In genomic region chr13:50459658-50460057, GRCh38 we compare ENCODE assay signal across 26 cellular contexts.
A peak's percentile ranks its signal among the peaks of the same experiment; 100 is the strongest.
DNase-seq lines count a peak whose midpoint lies in the region; ATAC-seq, FAIRE-seq and TF ChIP-seq lines count a peak whose summit lies in the region.
"Had no signal": no experiment of that assay in that cellular context is flagged by ENCODE, and none has a peak within 500 bp of the region (broad histone marks: within the 10 kb centered on the region; RNA-seq: fewer than 3 reads in every experiment).

No MANE protein-coding gene starts in this region.

- intact Hi-C loops in MCF 10A (cut with micrococcal nuclease) (no loop called here), breast epithelium (cut with DNase I; ENCODE audit: low total_unique reads) (no loop called here), K562 (cut with micrococcal nuclease) (no loop called here)

- H3K9me1 ChIP-seq in K562 (ENCODE audit: control insufficient read depth, insufficient read depth, low read length): no peaks in the 10 kb centered on the region

- ATAC-seq in K562 (no peak; the same call in 2 of the 3 replicates), HG03442 (IDR thresholded peaks at IDR 0.05; ENCODE audit: unreplicated experiment) (no peak), GM19035 (IDR thresholded peaks at IDR 0.05; ENCODE audit: unreplicated experiment) (no peak)
- ATAC-seq: A549, GM12878 had no signal

- H2AFZ ChIP-seq in Karpas-422 (ENCODE audit: low read length): no peak overlapping the region
- H2AFZ ChIP-seq in K562 (ENCODE audit: low read depth, low read length): no peak overlapping the region

- no peak overlapping the region for H3K4me3 Mint-ChIP-seq in MCF 10A (ENCODE audit: unreplicated experiment)
- H3K4me3 Mint-ChIP-seq in progenitor cell of endocrine pancreas (ENCODE audit: low read depth): no peak overlapping the region
- H3K4me3 Mint-ChIP-seq: B cell; CD14-positive monocyte; CD4-positive, alpha-beta memory T cell; CD4-positive, CD25-positive, alpha-beta regulatory T cell had no signal

- BruUV-seq in MCF 10A (replicated peaks; lab: Mats Ljungman, UMichigan): no TSS peak
- BruUV-seq in K562 (replicated peaks; lab: Mats Ljungman, UMichigan): no TSS peak

- H3K9ac ChIP-seq in Karpas-422 (ENCODE audit: low read length): no peak overlapping the region
- no peak overlapping the region; a peak in 1 of 4 replicates for H3K9ac ChIP-seq in K562 (ENCODE audit: insufficient read depth in 1 of 2, low read depth in 2 of 2, low read length in 2 of 2)
- H3K9ac ChIP-seq: BLaER1 treated with 17β-estradiol and CSF1 and Interleukin-3, amounts not matched to agents 10 nM and 100 nM had no signal

- H3K36me3 ChIP-seq in breast epithelium: no peaks in the 10 kb centered on the region
- no peaks in the 10 kb centered on the region for H3K36me3 ChIP-seq in Karpas-422 (ENCODE audit: insufficient read depth, low read length)
- no peaks in the 10 kb centered on the region; the same call in 2 of the 3 replicates for H3K36me3 ChIP-seq in K562 (ENCODE audit: control insufficient read depth, insufficient read depth, low read length)
- H3K36me3 ChIP-seq: BLaER1 treated with 17β-estradiol and CSF1 and Interleukin-3, amounts not matched to agents 10 nM and 100 nM had no signal

- POLR2A ChIA-PET in MCF 10A (lab: Yijun Ruan, JAX): no interaction called here
- POLR2A ChIA-PET in K562 (lab: Yijun Ruan, JAX): no interaction called here

- in situ Hi-C loops in K562 (cut with MboI): no loop called here

- CTCF ChIA-PET in MCF 10A (lab: Yijun Ruan, JAX) (interaction anchor here (0.6 kb wide), 1 partner anchor 1279 kb away, joined by 4 read pairs; no protein-coding TSS in a partner anchor), K562 (lab: Yijun Ruan, JAX; ENCODE audit: low intra/inter-chr PET ratio) (no interaction called here)

- H3K36me3 Mint-ChIP-seq in MCF 10A (ENCODE audit: insufficient read depth, unreplicated experiment): no peaks in the 10 kb centered on the region
- no peaks in the 10 kb centered on the region for H3K36me3 Mint-ChIP-seq in progenitor cell of endocrine pancreas (ENCODE audit: insufficient read depth)
- H3K36me3 Mint-ChIP-seq: CD14-positive monocyte; CD4-positive, alpha-beta memory T cell; CD4-positive, CD25-positive, alpha-beta regulatory T cell had no signal

- H3K4me3 ChIP-seq in breast epithelium (no peak overlapping the region), Karpas-422 (ENCODE audit: low read length) (no peak overlapping the region), K562 (no peak overlapping the region)
- H3K4me3 ChIP-seq: A549; BLaER1 treated with 17β-estradiol and CSF1 and Interleukin-3, amounts not matched to agents 10 nM and 100 nM; GM12878 had no signal

- H3K27ac Mint-ChIP-seq in MCF 10A (ENCODE audit: low read depth, unreplicated experiment) (peak overlapping the region; percentile 54), progenitor cell of endocrine pancreas (no peak overlapping the region)
- H3K27ac Mint-ChIP-seq: B cell; CD4-positive, CD25-positive, alpha-beta regulatory T cell had no signal

- H3K4me1 Mint-ChIP-seq in MCF 10A (ENCODE audit: insufficient read depth, unreplicated experiment) (peaks cover 3% of the 10 kb centered on the region), progenitor cell of endocrine pancreas (ENCODE audit: low read depth) (peaks cover 2% of the 10 kb centered on the region)
- H3K4me1 Mint-ChIP-seq: CD4-positive, CD25-positive, alpha-beta regulatory T cell had no signal

- TF ChIP-seq RAD21 in K562 (CRISPR knock-in tag; conservative IDR thresholded peaks at IDR 0.05 in 1 of 2, IDR thresholded peaks at IDR 0.05 in 1 of 2): no peak

- no peaks in the 10 kb centered on the region for H3K9me2 ChIP-seq in Karpas-422 (replicated peaks; ENCODE audit: insufficient read depth, low read length)

- FAIRE-seq in K562 (lab: Jason Lieb, UNC): no peak
- FAIRE-seq: A549, GM12878, GM12892, GM18507 had no signal

- no peaks in the 10 kb centered on the region for H3K9me3 Mint-ChIP-seq in MCF 10A (ENCODE audit: unreplicated experiment)
- no peaks in the 10 kb centered on the region for H3K9me3 Mint-ChIP-seq in progenitor cell of endocrine pancreas (ENCODE audit: low read depth)
- H3K9me3 Mint-ChIP-seq: CD14-positive monocyte; CD4-positive, alpha-beta memory T cell; CD8-positive, alpha-beta memory T cell had no signal

- no peaks in the 10 kb centered on the region for H3K4me1 ChIP-seq in breast epithelium
- H3K4me1 ChIP-seq in Karpas-422 (ENCODE audit: low read length): peaks cover 70% of the 10 kb centered on the region
- peaks cover 0 to 18% of the 10 kb centered on the region in 2 experiments; a peak in 2 of 5 replicates for H3K4me1 ChIP-seq in K562 (replicated peaks in 1 of 2; ENCODE audit: control insufficient read depth in 2 of 2, insufficient read depth in 2 of 2, low read length in 2 of 2)

- H3K27me3 ChIP-seq in breast epithelium: no peaks in the 10 kb centered on the region
- H3K27me3 ChIP-seq in Karpas-422 (ENCODE audit: low read length): no peaks in the 10 kb centered on the region
- no peaks in the 10 kb centered on the region for H3K27me3 ChIP-seq in K562 (ENCODE audit: control insufficient read depth in 2 of 2, insufficient read depth in 2 of 2, low read length in 2 of 2)
- H3K27me3 ChIP-seq: BLaER1 treated with 17β-estradiol and CSF1 and Interleukin-3, amounts not matched to agents 10 nM and 100 nM had no signal

- H3K27me3 Mint-ChIP-seq in MCF 10A (ENCODE audit: insufficient read depth, unreplicated experiment) (no peaks in the 10 kb centered on the region), progenitor cell of endocrine pancreas (no peaks in the 10 kb centered on the region)
- H3K27me3 Mint-ChIP-seq: B cell; CD4-positive, alpha-beta memory T cell; CD4-positive, CD25-positive, alpha-beta regulatory T cell; CD8-positive, alpha-beta memory T cell had no signal

- no peaks in the 10 kb centered on the region for H4K20me1 ChIP-seq in Karpas-422 (ENCODE audit: insufficient read depth, low read depth, low read length)
- no peaks in the 10 kb centered on the region for H4K20me1 ChIP-seq in K562 (replicated peaks; ENCODE audit: control insufficient read depth, insufficient read depth, low read length)
- H4K20me1 ChIP-seq: BLaER1 treated with 17β-estradiol and CSF1 and Interleukin-3, amounts not matched to agents 10 nM and 100 nM had no signal

- DNase-seq in MCF 10A (ENCODE audit: unreplicated experiment) (no peak), breast epithelium (ENCODE audit: low spot score in 2 of 2) (no peak), Karpas-422 (peak; percentile 38), K562 (ENCODE audit: extremely low read depth in 1 of 4, low spot score in 3 of 4) (no peak), progenitor cell of endocrine pancreas (ENCODE audit: low spot score, unreplicated experiment) (no peak)
- DNase-seq: AML-193; CD4-positive, alpha-beta memory T cell; CD4-positive, CD25-positive, alpha-beta regulatory T cell; CD8-positive, alpha-beta memory T cell; COR-L47; DMS 273 treated with DMSO at 0.1 percent for 48 hours; DMS153; DMS53; DMS79; EL; GDM1 had no signal

- no peak overlapping the region for H3K27ac ChIP-seq in breast epithelium
- H3K27ac ChIP-seq in C4-2B: peak overlapping the region; percentile 56
- peak overlapping the region; percentile 94 for H3K27ac ChIP-seq in Karpas-422 (ENCODE audit: low read length)
- H3K27ac ChIP-seq in K562 (ENCODE audit: extremely low read depth, low read depth, low read length): no peak overlapping the region
- H3K27ac ChIP-seq: A549; BLaER1 treated with 17β-estradiol and CSF1 and Interleukin-3, amounts not matched to agents 10 nM and 100 nM had no signal

- no peaks in the 10 kb centered on the region for H3K79me2 ChIP-seq in Karpas-422 (ENCODE audit: low read length)
- no peaks in the 10 kb centered on the region for H3K79me2 ChIP-seq in K562 (ENCODE audit: control insufficient read depth, insufficient read depth, low read length)

- H3K4me2 ChIP-seq in Karpas-422 (ENCODE audit: low read depth, low read length, poor library complexity, severe bottlenecking) (no peak overlapping the region), K562 (ENCODE audit: insufficient read depth, low read length) (no peak overlapping the region)
- H3K4me2 ChIP-seq: A549; BLaER1 treated with 17β-estradiol and CSF1 and Interleukin-3, amounts not matched to agents 10 nM and 100 nM had no signal

- TF ChIP-seq CTCF in MCF 10A (IDR thresholded peaks at IDR 0.05; ENCODE audit: unreplicated experiment): no peak
- no peak for TF ChIP-seq CTCF in breast epithelium (IDR thresholded peaks at IDR 0.05)
- no peak for TF ChIP-seq CTCF in C4-2B (conservative IDR thresholded peaks at IDR 0.05)
- no peak for TF ChIP-seq CTCF in K562 (IDR thresholded peaks at IDR 0.05 in 2 of 3, conservative IDR thresholded peaks at IDR 0.05 in 1 of 3; ENCODE audit: insufficient read depth in 2 of 3, low read depth in 1 of 3, low read length in 3 of 3)
- no peak for TF ChIP-seq CTCF in progenitor cell of endocrine pancreas (IDR thresholded peaks at IDR 0.05; ENCODE audit: unreplicated experiment)

- TF ChIP-seq EP300 in K562 (IDR thresholded peaks at IDR 0.05; ENCODE audit: low read length): no peak

- TF ChIP-seq POLR2A in breast epithelium (IDR thresholded peaks at IDR 0.05): no peak
- TF ChIP-seq POLR2A in K562 (conservative IDR thresholded peaks at IDR 0.05): no peak

- no peaks in the 10 kb centered on the region for H3K9me3 ChIP-seq in breast epithelium
- H3K9me3 ChIP-seq in Karpas-422 (ENCODE audit: low read length): no peaks in the 10 kb centered on the region
- no peaks in the 10 kb centered on the region for H3K9me3 ChIP-seq in K562 (replicated peaks; ENCODE audit: control insufficient read depth, insufficient read depth, low read depth, low read length)
- H3K9me3 ChIP-seq: A549 had no signal

TF ChIP-seq in K562, 482 proteins besides CTCF, POLR2A, EP300 and RAD21:
- TF ChIP-seq RBM25 (IDR thresholded peaks at IDR 0.05; ENCODE audit: low read depth, low read length, severe bottlenecking) (peak; percentile 85), KDM1A (IDR thresholded peaks at IDR 0.05) (peak in 1 of 2 experiments; percentile 48; a peak in 1 of 4 replicates), RHOXF2B (CRISPR knock-in tag; conservative IDR thresholded peaks at IDR 0.05) (no peak), ADNP (tag; IDR thresholded peaks at IDR 0.05) (0 out of 2 replicates have a peak, but pooled peaks have one; percentile 29), MAFG (tag; conservative IDR thresholded peaks at IDR 0.05) (no peak), BCOR (IDR thresholded peaks at IDR 0.05) (peak; percentile 59; the same call in 1 of the 2 replicates), CREB3 (tag; conservative IDR thresholded peaks at IDR 0.05; ENCODE audit: low read depth) (no peak)

Comparison
In these comparisons a context has a peak if more than half of its experiments do, and no peak if none do; other contexts are left out.
1. H3K27ac ChIP-seq: peak in C4-2B (single experiment) and Karpas-422 (single experiment); none in breast epithelium (0 of 2) and K562 (single experiment).